Comparison of ENCODE assay signal across 9 cellular contexts in genomic region chr10:77637474-77637985, GRCh38. TPM values are rescaled to one million over a fixed set of nuclear protein-coding genes. Genes with fewer than 3 reads are reported as not detected.
DNase-seq lines count a peak whose midpoint lies in the region; ATAC-seq and TF ChIP-seq lines count a peak whose summit lies in the region.
"Had no signal": no experiment of that assay in that cellular context is flagged by ENCODE, and none has a peak within 500 bp of the region (broad histone marks: within the 10 kb centered on the region; RNA-seq: fewer than 3 reads in every experiment).

KCNMA1 (minus strand) TSS chr10:77637808.

- H3K27me3 Mint-ChIP-seq in T-cell, result peaks cover 56 to 67% of the 10 kb centered on the region in 2 donors

- TF ChIP-seq RAD21 in neural cell (conservative IDR thresholded peaks at IDR 0.05), result no peak

- H3K79me2 ChIP-seq in neural cell (replicated peaks; ENCODE audit: insufficient read depth, low read length), result peaks cover 31% of the 10 kb centered on the region

- DNase-seq in GM12865 (ENCODE audit: low read depth) (peak; percentile 23), T-cell (peak in 1 of 34 experiments; percentile 4), fibroblast of mammary gland (ENCODE audit: low read depth) (no peak), DMS79 treated with DMSO at 0.1 percent for 48 hours (lab: John Stamatoyannopoulos, UW) (no peak), T-helper 9 cell (no peak)

- CTCF ChIA-PET in T-cell (lab: Charles Lee), result interaction anchor here in 1 of 2 donors (1.0 kb wide), 1 partner anchor 464 kb away, joined by 5 read pairs; no protein-coding TSS in a partner anchor

- no peaks in the 10 kb centered on the region for H4K20me1 ChIP-seq in neural cell (ENCODE audit: insufficient read depth)

- ATAC-seq in T-cell (replicated peaks in 1 of 4) (no peak), HG02763 (IDR thresholded peaks at IDR 0.05; ENCODE audit: unreplicated experiment) (no peak)

- no peaks in the 10 kb centered on the region for H3K9me2 ChIP-seq in neural cell (ENCODE audit: insufficient read depth, low read length)

- no peaks in the 10 kb centered on the region for H3K9me3 ChIP-seq in neural cell (ENCODE audit: low read length)

- H3K27ac ChIP-seq in 22Rv1 (peak within 1 kb of the TSS; percentile 48), neural cell (ENCODE audit: low read length) (peak within 1 kb of the TSS; percentile 84)
- H3K27ac ChIP-seq: epithelial cell of prostate had no signal

- H3K4me3 Mint-ChIP-seq in T-cell, result peak within 1 kb of the TSS; percentile 39 to 71 (median 58)

- H3K4me3 ChIP-seq in GM12865 (ENCODE audit: low read depth, low read length) (peak within 1 kb of the TSS; percentile 37), fibroblast of mammary gland (ENCODE audit: control insufficient read depth, low read depth, low read length) (peak within 1 kb of the TSS; percentile 70), neural cell (ENCODE audit: low read length) (peak within 1 kb of the TSS; percentile 99)

- H3K27me3 ChIP-seq in neural cell (ENCODE audit: insufficient read depth, low read depth, low read length), result peaks cover 35% of the 10 kb centered on the region

- peak within 1 kb of the TSS; percentile 96 for H3K9ac ChIP-seq in neural cell (ENCODE audit: low read length)

- TF ChIP-seq CTCF in 22Rv1 (IDR thresholded peaks at IDR 0.05), result no peak
- no peak for TF ChIP-seq CTCF in GM12865 (IDR thresholded peaks at IDR 0.05; ENCODE audit: insufficient read depth, low read depth, low read length, missing control alignments)
- TF ChIP-seq CTCF in fibroblast of mammary gland (conservative IDR thresholded peaks at IDR 0.05; ENCODE audit: control insufficient read depth, insufficient read depth, low read depth, low read length), result no peak
- peak; percentile 45 for TF ChIP-seq CTCF in neural cell (IDR thresholded peaks at IDR 0.05; ENCODE audit: poor library complexity, severe bottlenecking)

- H2AFZ ChIP-seq in neural cell (ENCODE audit: low read depth, low read length), result peak within 1 kb of the TSS; percentile 69

- H3K4me2 ChIP-seq in neural cell (ENCODE audit: low read length), result peak within 1 kb of the TSS; percentile 87

- H3K36me3 Mint-ChIP-seq in T-cell, result no peaks in the 10 kb centered on the region

- POLR2A ChIA-PET in T-cell (lab: Charles Lee), result no interaction called here

- H3K9me3 Mint-ChIP-seq in T-cell, result no peaks in the 10 kb centered on the region

- H3F3A ChIP-seq in neural cell (ENCODE audit: insufficient read depth, low read length, poor library complexity, severe bottlenecking), result peaks cover 3% of the 10 kb centered on the region

- peaks cover 5% of the 10 kb centered on the region for H3K36me3 ChIP-seq in neural cell (ENCODE audit: insufficient read depth, low read length)

- no peak within 1 kb of the TSS for H3K27ac Mint-ChIP-seq in T-cell

- peaks cover 0 to 15% (median 9%) of the 10 kb centered on the region in 3 donors for H3K4me1 Mint-ChIP-seq in T-cell

- TF ChIP-seq EP300 in neural cell (conservative IDR thresholded peaks at IDR 0.05; ENCODE audit: poor library complexity, severe bottlenecking), result peak; percentile 30

TF ChIP-seq in neural cell, 6 proteins besides CTCF, POLR2A, EP300 and RAD21:
- peak; percentile 10 for TF ChIP-seq MXI1 (conservative IDR thresholded peaks at IDR 0.05; ENCODE audit: poor library complexity, severe bottlenecking)
- peak; percentile 59 for TF ChIP-seq SMC3 (conservative IDR thresholded peaks at IDR 0.05; ENCODE audit: poor library complexity)
- peak; percentile 77 for TF ChIP-seq TAF1 (IDR thresholded peaks at IDR 0.05; ENCODE audit: low read depth)
- TF ChIP-seq POLR2AphosphoS5 (IDR thresholded peaks at IDR 0.05), result peak; percentile 5
- TF ChIP-seq, protein P1, sequence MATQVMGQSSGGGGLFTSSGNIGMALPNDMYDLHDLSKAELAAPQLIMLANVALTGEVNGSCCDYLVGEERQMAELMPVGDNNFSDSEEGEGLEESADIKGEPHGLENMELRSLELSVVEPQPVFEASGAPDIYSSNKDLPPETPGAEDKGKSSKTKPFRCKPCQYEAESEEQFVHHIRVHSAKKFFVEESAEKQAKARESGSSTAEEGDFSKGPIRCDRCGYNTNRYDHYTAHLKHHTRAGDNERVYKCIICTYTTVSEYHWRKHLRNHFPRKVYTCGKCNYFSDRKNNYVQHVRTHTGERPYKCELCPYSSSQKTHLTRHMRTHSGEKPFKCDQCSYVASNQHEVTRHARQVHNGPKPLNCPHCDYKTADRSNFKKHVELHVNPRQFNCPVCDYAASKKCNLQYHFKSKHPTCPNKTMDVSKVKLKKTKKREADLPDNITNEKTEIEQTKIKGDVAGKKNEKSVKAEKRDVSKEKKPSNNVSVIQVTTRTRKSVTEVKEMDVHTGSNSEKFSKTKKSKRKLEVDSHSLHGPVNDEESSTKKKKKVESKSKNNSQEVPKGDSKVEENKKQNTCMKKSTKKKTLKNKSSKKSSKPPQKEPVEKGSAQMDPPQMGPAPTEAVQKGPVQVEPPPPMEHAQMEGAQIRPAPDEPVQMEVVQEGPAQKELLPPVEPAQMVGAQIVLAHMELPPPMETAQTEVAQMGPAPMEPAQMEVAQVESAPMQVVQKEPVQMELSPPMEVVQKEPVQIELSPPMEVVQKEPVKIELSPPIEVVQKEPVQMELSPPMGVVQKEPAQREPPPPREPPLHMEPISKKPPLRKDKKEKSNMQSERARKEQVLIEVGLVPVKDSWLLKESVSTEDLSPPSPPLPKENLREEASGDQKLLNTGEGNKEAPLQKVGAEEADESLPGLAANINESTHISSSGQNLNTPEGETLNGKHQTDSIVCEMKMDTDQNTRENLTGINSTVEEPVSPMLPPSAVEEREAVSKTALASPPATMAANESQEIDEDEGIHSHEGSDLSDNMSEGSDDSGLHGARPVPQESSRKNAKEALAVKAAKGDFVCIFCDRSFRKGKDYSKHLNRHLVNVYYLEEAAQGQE (IDR thresholded peaks at IDR 0.05; ENCODE audit: borderline replicate concordance), result peak; percentile 28
- TF ChIP-seq EZH2 (IDR thresholded peaks at IDR 0.05; ENCODE audit: borderline replicate concordance, insufficient read depth, low read length, poor library complexity, severe bottlenecking), result no peak
TF ChIP-seq in neural cell: peak in this region for 5.

RNA-seq across cellular contexts. Expression of gene KCNMA1, which starts in this region (rescaled TPM):
- 1 to 10 TPM in 1 of 5 donors, under 1 TPM in 4; 0.14 to 1.6 (median 0.60) TPM for total RNA-seq in T-cell
- 60.8 and 62.4 TPM in 2 replicates for polyA plus RNA-seq in neural cell
- 133 and 171 TPM in 2 replicates for polyA minus RNA-seq in neural cell

Comparison
In these comparisons a context has a peak if more than half of its experiments do, and no peak if none do; other contexts are left out.
1. H3K4me3 ChIP-seq: peak in every context shown above with its lines; median percentile 99 in neural cell; 70 in fibroblast of mammary gland; 37 in GM12865.